ENCODE assay signal across 8 cellular contexts in genomic region chr6:27617046-27617687, GRCh38.
DNase-seq lines count a peak whose midpoint lies in the region; ATAC-seq and TF ChIP-seq lines count a peak whose summit lies in the region.

No MANE protein-coding gene starts in this region.

- no peak overlapping the region for H3K27ac ChIP-seq in DOHH2 (ENCODE audit: low read depth, low read length)
- no peak overlapping the region for H3K27ac ChIP-seq in colonic mucosa

- intact Hi-C loops in colonic mucosa (cut with DNase I) = no loop called here

- H4K20me1 ChIP-seq in DOHH2 (ENCODE audit: control insufficient read depth, insufficient read depth, low read depth, low read length) = no peaks in the 10 kb centered on the region

- H3K9me3 ChIP-seq in DOHH2 (ENCODE audit: control insufficient read depth, insufficient read depth, low read length) (no peaks in the 10 kb centered on the region), colonic mucosa (no peaks in the 10 kb centered on the region), neuron (ENCODE audit: low read length) (no peaks in the 10 kb centered on the region)

- no peak overlapping the region for H3K9ac ChIP-seq in colonic mucosa (ENCODE audit: low read depth in 2 of 2, low read length in 2 of 2)

- H3K4me2 ChIP-seq in DOHH2 (ENCODE audit: low read length) = peak overlapping the region; percentile 53

- H3K4me3 ChIP-seq in DOHH2 (ENCODE audit: low read length) (peak overlapping the region; percentile 53), colonic mucosa (peak overlapping the region; percentile 22), neuron (ENCODE audit: low read length) (peak overlapping the region; percentile 69)

- no peaks in the 10 kb centered on the region for H3K79me2 ChIP-seq in DOHH2 (ENCODE audit: control insufficient read depth, low read length)

- H3K36me3 ChIP-seq in DOHH2 (ENCODE audit: control insufficient read depth, low read length) (no peaks in the 10 kb centered on the region), colonic mucosa (no peaks in the 10 kb centered on the region), neuron (ENCODE audit: insufficient read depth, low read length) (no peaks in the 10 kb centered on the region)

- DNase-seq in M059J (ENCODE audit: low read depth) (peak; percentile 47), colonic mucosa (no peak), COR-L47 (lab: John Stamatoyannopoulos, UW) (no peak), left lobe of liver (ENCODE audit: low spot score) (no peak)

- peak overlapping the region; percentile 87 for H2AFZ ChIP-seq in neuron (ENCODE audit: low read depth, low read length)

- no peaks in the 10 kb centered on the region for H3F3A ChIP-seq in DOHH2 (ENCODE audit: control insufficient read depth, insufficient read depth)

- H3K4me1 ChIP-seq in DOHH2 (ENCODE audit: control insufficient read depth, low read length) (0 out of 2 replicates have a peak, but pooled peaks cover 8% of the 10 kb centered on the region), colonic mucosa (no peaks in the 10 kb centered on the region), neuron (ENCODE audit: insufficient read depth, low read length) (peaks cover 8% of the 10 kb centered on the region)

- H3K27me3 ChIP-seq in DOHH2 (ENCODE audit: control insufficient read depth, low read length) (peaks cover 23% of the 10 kb centered on the region), colonic mucosa (no peaks in the 10 kb centered on the region), neuron (ENCODE audit: insufficient read depth, low read length) (no peaks in the 10 kb centered on the region)

- ATAC-seq in HG03045 (IDR thresholded peaks at IDR 0.05; ENCODE audit: unreplicated experiment) = no peak
- no peak for ATAC-seq in GM21360 (IDR thresholded peaks at IDR 0.05; ENCODE audit: unreplicated experiment)
- ATAC-seq in left lobe of liver = no peak

- H3K9me2 ChIP-seq in DOHH2 (replicated peaks; ENCODE audit: control insufficient read depth, low read length) = no peaks in the 10 kb centered on the region

- TF ChIP-seq CTCF in DOHH2 (IDR thresholded peaks at IDR 0.05; ENCODE audit: low read depth, low read length, poor library complexity, severe bottlenecking) (no peak), colonic mucosa (IDR thresholded peaks at IDR 0.05) (no peak)
